Comparison of ENCODE assay signal across 19 cellular contexts in genomic region chr9:89642789-89643188, GRCh38. TPM values are rescaled to one million over a fixed set of nuclear protein-coding genes. Genes with fewer than 3 reads are reported as not detected.
"Had no signal": no experiment of that assay in that cellular context is flagged by ENCODE, and none has a peak within 500 bp of the region (broad histone marks: within the 10 kb centered on the region; RNA-seq: fewer than 3 reads in every experiment).

No MANE protein-coding gene starts in this region.

- ATAC-seq: activated CD8-positive, alpha-beta T cell treated with anti-CD3 and anti-CD28 coated beads for 36 hours; gastrocnemius medialis; heart right ventricle; left colon; lower lobe of right lung; stimulated activated naive B cell treated with anti-CD40 and anti-IgM and Interleukin-4, amounts not matched to agents 10 μg/mL and 1 μg/mL and 100 μg/mL, for 72 hours had no signal

- DNase-seq: activated B cell treated with CpG ODN at 0.5 μM for 24 hours; activated CD4-positive, alpha-beta T cell treated with anti-CD3 and anti-CD28 coated beads for 48 hours; activated CD8-positive, alpha-beta memory T cell treated with anti-CD3 and anti-CD28 coated beads, Interleukin-2, amount 50 U/mL, for 4 hours; activated CD8-positive, alpha-beta T cell treated with anti-CD3 and anti-CD28 coated beads for 36 hours; activated gamma-delta T cell; activated naive CD8-positive, alpha-beta T cell treated with anti-CD3 and anti-CD28 coated beads, Interleukin-2, amount 10 ng/mL, durations not matched to agents 7 days and 5 days; activated T-cell treated with anti-CD3 and anti-CD28 coated beads, Interleukin-2, amount 50 U/mL, for 48 hours; anterior cingulate cortex; endodermal cell; heart right ventricle; left colon; lower lobe of right lung; naive B cell; stimulated activated CD4-positive, alpha-beta T cell treated with anti-CD3 and anti-CD28 coated beads, Interleukin-2, amount 100 ng/mL, for 48 hours; stimulated activated naive B cell treated with anti-CD40 and anti-IgM and Interleukin-4, amounts not matched to agents 10 μg/mL and 1 μg/mL and 100 μg/mL, for 72 hours; T-helper 2 cell; tibial artery had no signal

RNA-seq across cellular contexts. Expression of gene GADD45G, which starts 38.0 kb away (rescaled TPM):
- total RNA-seq: epithelial cell of proximal tubule had no signal
